Comparison of ENCODE assay signal across 1 cellular context in the genomic region with DNA sequence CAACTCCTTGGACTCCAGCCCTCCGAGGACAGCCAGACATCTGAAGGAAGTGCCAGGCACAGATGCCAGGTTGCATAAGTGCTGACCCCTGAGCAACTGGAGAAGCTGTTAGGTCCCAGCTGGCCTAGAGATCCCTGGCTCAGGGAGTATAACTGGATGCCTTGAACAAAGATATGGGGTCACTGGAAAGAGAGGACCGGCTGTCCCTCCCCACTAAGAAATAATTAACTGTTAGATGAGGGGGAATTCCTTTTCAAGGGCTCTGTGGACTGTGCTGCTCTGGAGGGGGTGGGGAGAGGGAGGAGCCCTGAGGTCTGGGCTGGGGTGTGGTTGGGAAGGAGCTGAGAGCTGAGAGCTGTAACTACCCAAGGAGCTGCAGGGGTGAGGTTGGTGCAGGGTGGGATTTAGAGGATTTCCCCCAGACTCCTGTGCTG.
TF ChIP-seq lines count a peak whose summit lies in the region.

No MANE protein-coding gene starts in this region.

TF ChIP-seq in GM12878, 131 proteins besides CTCF, POLR2A, EP300 and RAD21 (continued from another document):
- TF ChIP-seq, protein P1, sequence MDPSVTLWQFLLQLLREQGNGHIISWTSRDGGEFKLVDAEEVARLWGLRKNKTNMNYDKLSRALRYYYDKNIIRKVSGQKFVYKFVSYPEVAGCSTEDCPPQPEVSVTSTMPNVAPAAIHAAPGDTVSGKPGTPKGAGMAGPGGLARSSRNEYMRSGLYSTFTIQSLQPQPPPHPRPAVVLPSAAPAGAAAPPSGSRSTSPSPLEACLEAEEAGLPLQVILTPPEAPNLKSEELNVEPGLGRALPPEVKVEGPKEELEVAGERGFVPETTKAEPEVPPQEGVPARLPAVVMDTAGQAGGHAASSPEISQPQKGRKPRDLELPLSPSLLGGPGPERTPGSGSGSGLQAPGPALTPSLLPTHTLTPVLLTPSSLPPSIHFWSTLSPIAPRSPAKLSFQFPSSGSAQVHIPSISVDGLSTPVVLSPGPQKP (IDR thresholded peaks at IDR 0.05; ENCODE audit: low read depth, low read length) = no peak
- TF ChIP-seq, protein P2, sequence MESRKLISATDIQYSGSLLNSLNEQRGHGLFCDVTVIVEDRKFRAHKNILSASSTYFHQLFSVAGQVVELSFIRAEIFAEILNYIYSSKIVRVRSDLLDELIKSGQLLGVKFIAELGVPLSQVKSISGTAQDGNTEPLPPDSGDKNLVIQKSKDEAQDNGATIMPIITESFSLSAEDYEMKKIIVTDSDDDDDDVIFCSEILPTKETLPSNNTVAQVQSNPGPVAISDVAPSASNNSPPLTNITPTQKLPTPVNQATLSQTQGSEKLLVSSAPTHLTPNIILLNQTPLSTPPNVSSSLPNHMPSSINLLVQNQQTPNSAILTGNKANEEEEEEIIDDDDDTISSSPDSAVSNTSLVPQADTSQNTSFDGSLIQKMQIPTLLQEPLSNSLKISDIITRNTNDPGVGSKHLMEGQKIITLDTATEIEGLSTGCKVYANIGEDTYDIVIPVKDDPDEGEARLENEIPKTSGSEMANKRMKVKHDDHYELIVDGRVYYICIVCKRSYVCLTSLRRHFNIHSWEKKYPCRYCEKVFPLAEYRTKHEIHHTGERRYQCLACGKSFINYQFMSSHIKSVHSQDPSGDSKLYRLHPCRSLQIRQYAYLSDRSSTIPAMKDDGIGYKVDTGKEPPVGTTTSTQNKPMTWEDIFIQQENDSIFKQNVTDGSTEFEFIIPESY (IDR thresholded peaks at IDR 0.05) = no peak
- TF ChIP-seq SPI1 (IDR thresholded peaks at IDR 0.05; ENCODE audit: borderline replicate concordance, insufficient read depth, low read depth, low read length) (no peak), NRF1 (conservative IDR thresholded peaks at IDR 0.05; ENCODE audit: low read depth, low read length) (no peak), ZNF622 (IDR thresholded peaks at IDR 0.05) (no peak), IRF4 (IDR thresholded peaks at IDR 0.05; ENCODE audit: low read depth, low read length) (no peak), ATF7 (IDR thresholded peaks at IDR 0.05; ENCODE audit: low read depth) (no peak), NR2F1 (conservative IDR thresholded peaks at IDR 0.05) (no peak)
- TF ChIP-seq, protein P3, sequence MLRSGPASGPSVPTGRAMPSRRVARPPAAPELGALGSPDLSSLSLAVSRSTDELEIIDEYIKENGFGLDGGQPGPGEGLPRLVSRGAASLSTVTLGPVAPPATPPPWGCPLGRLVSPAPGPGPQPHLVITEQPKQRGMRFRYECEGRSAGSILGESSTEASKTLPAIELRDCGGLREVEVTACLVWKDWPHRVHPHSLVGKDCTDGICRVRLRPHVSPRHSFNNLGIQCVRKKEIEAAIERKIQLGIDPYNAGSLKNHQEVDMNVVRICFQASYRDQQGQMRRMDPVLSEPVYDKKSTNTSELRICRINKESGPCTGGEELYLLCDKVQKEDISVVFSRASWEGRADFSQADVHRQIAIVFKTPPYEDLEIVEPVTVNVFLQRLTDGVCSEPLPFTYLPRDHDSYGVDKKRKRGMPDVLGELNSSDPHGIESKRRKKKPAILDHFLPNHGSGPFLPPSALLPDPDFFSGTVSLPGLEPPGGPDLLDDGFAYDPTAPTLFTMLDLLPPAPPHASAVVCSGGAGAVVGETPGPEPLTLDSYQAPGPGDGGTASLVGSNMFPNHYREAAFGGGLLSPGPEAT (IDR thresholded peaks at IDR 0.05; ENCODE audit: low read depth) = no peak
TF ChIP-seq in GM12878: peak in this region for 0.
